8 cellular contexts compared by ENCODE assay signal in the genomic region with DNA sequence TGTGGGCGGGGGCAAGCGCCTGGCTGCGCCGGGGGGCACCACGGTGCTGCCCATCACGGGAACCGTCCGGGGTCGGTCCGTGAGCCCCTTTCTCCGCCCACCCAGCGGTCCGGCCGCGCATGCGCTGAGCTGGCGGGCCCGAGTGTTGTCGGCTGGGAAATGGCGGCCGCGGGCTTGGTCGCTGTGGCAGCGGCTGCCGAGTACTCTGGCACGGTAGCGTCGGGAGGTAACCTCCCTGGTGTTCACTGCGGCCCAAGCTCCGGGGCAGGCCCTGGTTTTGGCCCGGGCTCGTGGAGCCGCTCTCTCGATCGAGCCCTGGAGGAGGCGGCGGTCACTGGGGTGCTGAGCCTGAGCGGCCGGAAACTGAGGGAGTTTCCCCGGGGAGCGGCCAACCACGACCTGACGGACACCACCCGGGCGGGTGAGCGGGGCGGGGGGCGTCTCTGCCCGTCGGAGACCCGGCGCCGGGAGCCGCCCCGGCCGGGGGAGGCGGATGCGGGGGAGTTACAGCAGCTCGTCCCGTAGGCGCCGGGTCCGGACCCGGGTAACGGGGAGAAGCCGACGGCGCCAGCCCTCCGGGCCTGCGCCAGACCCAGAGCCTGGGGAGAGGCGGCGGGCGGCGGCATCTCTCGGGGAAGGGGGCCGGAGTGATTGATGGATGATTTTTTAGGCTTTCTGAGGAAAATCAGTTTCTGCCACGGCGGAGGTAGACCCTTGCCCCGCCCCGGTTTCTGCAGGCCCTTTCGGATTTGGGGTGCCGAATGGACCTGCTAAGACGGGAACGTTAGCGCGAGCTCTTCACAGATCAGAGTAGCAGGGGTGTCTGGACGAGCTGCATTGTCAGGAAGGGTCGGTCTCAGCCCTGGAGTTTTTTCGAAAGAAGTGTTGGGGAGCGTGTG. TPM values are rescaled to one million over a fixed set of nuclear protein-coding genes. Genes with fewer than 3 reads are reported as not detected.
DNase-seq lines count a peak whose midpoint lies in the region; ATAC-seq and TF ChIP-seq lines count a peak whose summit lies in the region.

Gene LRCH3, plus strand, starts transcription at position 135 of the 899 bp plus-strand sequence. Its CDS starts 25 bp downstream, at position 160.

- peaks cover 0 to 15% (median 4%) of the 10 kb centered on the region in 3 donors for H3K4me1 ChIP-seq in skeletal muscle tissue (ENCODE audit: control insufficient read depth in 3 of 3, insufficient read depth in 3 of 3, low read length in 3 of 3)

- no peak for TF ChIP-seq CTCF in WERI-Rb-1 (IDR thresholded peaks at IDR 0.05; ENCODE audit: low read depth, low read length)

- H3K27me3 ChIP-seq in WERI-Rb-1 (ENCODE audit: insufficient read depth, low read depth, severe bottlenecking) (no peaks in the 10 kb centered on the region), skeletal muscle tissue (ENCODE audit: control insufficient read depth in 3 of 3, insufficient read depth in 3 of 3, low read length in 3 of 3) (no peaks in the 10 kb centered on the region)

- ATAC-seq in GM18520 (IDR thresholded peaks at IDR 0.05; ENCODE audit: unreplicated experiment) (peak; percentile 59), HG03045 (IDR thresholded peaks at IDR 0.05; ENCODE audit: unreplicated experiment) (peak; percentile 87)

- DNase-seq in A172 (ENCODE audit: low spot score) (peak; percentile 57), NCI-H2171 (lab: John Stamatoyannopoulos, UW) (peak; percentile 73), WERI-Rb-1 (peak; percentile 71), T47D (ENCODE audit: low read depth in 1 of 2, low spot score in 1 of 2) (peak; percentile 84 to 100)

- H3K9ac ChIP-seq in skeletal muscle tissue (ENCODE audit: low read depth in 1 of 3, low read length in 3 of 3): peak within 1 kb of the TSS; percentile 84 to 97 (median 96)

- H3K4me3 ChIP-seq in WERI-Rb-1 (ENCODE audit: low read depth, low read length): peak within 1 kb of the TSS; percentile 74
- peak within 1 kb of the TSS; percentile 70 for H3K4me3 ChIP-seq in iPS-18c (ENCODE audit: insufficient read depth, low read depth, low read length)
- H3K4me3 ChIP-seq in skeletal muscle tissue (ENCODE audit: low read length in 3 of 3): peak within 1 kb of the TSS; percentile 88 to 96 (median 89)

- H3K27ac ChIP-seq in WERI-Rb-1: peak within 1 kb of the TSS; percentile 90
- H3K27ac ChIP-seq in skeletal muscle tissue (ENCODE audit: low read depth, low read length): peak within 1 kb of the TSS; percentile 95

- H3K36me3 ChIP-seq in WERI-Rb-1: no peaks in the 10 kb centered on the region
- H3K36me3 ChIP-seq in skeletal muscle tissue (ENCODE audit: control insufficient read depth in 3 of 3, insufficient read depth in 3 of 3, low read length in 3 of 3): peaks cover 0 to under 1% (median 0%) of the 10 kb centered on the region in 3 donors

- in situ Hi-C loops in T47D (cut with HindIII; ENCODE audit: low pct_unique_long_range_greater_than_20kb, low sequenced_read_pairs): no loop called here

- H3K9me3 ChIP-seq in WERI-Rb-1 (ENCODE audit: severe bottlenecking): no peaks in the 10 kb centered on the region
- H3K9me3 ChIP-seq in iPS-18c (ENCODE audit: control insufficient read depth, insufficient read depth, low read length): no peaks in the 10 kb centered on the region
- H3K9me3 ChIP-seq in skeletal muscle tissue (ENCODE audit: control insufficient read depth in 3 of 3, low read length in 3 of 3): no peaks in the 10 kb centered on the region

RNA-seq across cellular contexts. Expression of gene LRCH3, which starts in this region (rescaled TPM):
- 23.0 and 23.8 TPM in 2 replicates for total RNA-seq in A172 (2014; rRNA removed; shearing (Covaris generic))
- 48.0 TPM for total RNA-seq in skeletal muscle tissue

Comparison
In these comparisons a context has a peak if more than half of its experiments do, and no peak if none do; other contexts are left out.
1. Peak in every context shown above with its lines: DNase-seq, ATAC-seq, H3K4me3 ChIP-seq and H3K27ac ChIP-seq.